ENCODE assay signal across 21 cellular contexts in the genomic region with DNA sequence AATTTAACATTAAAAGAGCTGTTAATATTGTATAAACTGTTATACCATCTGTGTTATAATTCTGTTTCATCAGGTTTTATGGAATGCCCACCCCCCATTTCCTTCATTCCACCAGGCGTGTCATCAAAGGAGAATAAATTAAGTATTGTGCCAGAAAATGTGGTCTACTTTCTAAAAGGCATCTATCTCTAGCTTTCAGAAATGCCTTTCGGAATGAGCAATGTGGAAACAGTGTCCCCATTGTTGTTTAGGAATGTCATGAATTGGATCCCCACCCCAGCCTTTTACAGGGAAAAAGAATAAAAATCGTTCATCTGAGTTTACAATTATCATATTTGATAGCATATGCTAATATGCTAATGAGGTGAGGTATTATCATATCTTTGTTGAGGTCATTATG. TPM values are rescaled to one million over a fixed set of nuclear protein-coding genes. Genes with fewer than 3 reads are reported as not detected.
"Had no signal": no experiment of that assay in that cellular context is flagged by ENCODE, and none has a peak within 500 bp of the region (broad histone marks: within the 10 kb centered on the region; RNA-seq: fewer than 3 reads in every experiment).

No MANE protein-coding gene starts in this region.

- H3K36me3 ChIP-seq: lower lobe of right lung, stomach, upper lobe of right lung had no signal

- H3K9ac ChIP-seq: parathyroid adenoma had no signal

- H3K4me3 Mint-ChIP-seq: activated B cell treated with CpG ODN at 0.5 μM for 24 hours; activated CD4-positive, alpha-beta T cell treated with anti-CD3 and anti-CD28 coated beads, Interleukin-2, amount 10 ng/mL, durations not matched to agents 24 days and 14 days; activated CD8-positive, alpha-beta T cell treated with anti-CD3 and anti-CD28 coated beads, Interleukin-2, amount 10 ng/mL, durations not matched to agents 7 days and 5 days; activated naive CD8-positive, alpha-beta T cell treated with anti-CD3 and anti-CD28 coated beads for 36 hours; central memory CD8-positive, alpha-beta T cell had no signal

- ATAC-seq: activated CD8-positive, alpha-beta T cell treated with anti-CD3 and anti-CD28 coated beads, Interleukin-2, amount 10 ng/mL, durations not matched to agents 7 days and 5 days; foreskin keratinocyte; left cardiac atrium; lower lobe of right lung; upper lobe of right lung had no signal

- H3K27ac Mint-ChIP-seq: activated B cell treated with CpG ODN at 0.5 μM for 24 hours; activated CD4-positive, alpha-beta T cell treated with anti-CD3 and anti-CD28 coated beads, Interleukin-2, amount 10 ng/mL, durations not matched to agents 24 days and 14 days; activated CD8-positive, alpha-beta T cell treated with anti-CD3 and anti-CD28 coated beads, Interleukin-2, amount 10 ng/mL, durations not matched to agents 7 days and 5 days; activated naive CD8-positive, alpha-beta T cell treated with anti-CD3 and anti-CD28 coated beads for 36 hours had no signal

- H3K4me1 ChIP-seq: foreskin keratinocyte, lower lobe of right lung, parathyroid adenoma, stomach, testis, upper lobe of right lung had no signal

- H3K9me3 Mint-ChIP-seq: activated B cell treated with CpG ODN at 0.5 μM for 24 hours; activated CD4-positive, alpha-beta T cell treated with anti-CD3 and anti-CD28 coated beads, Interleukin-2, amount 10 ng/mL, durations not matched to agents 24 days and 14 days; activated naive CD8-positive, alpha-beta T cell treated with anti-CD3 and anti-CD28 coated beads for 36 hours; brain; central memory CD8-positive, alpha-beta T cell had no signal

- H3K4me1 Mint-ChIP-seq: activated B cell treated with CpG ODN at 0.5 μM for 24 hours; central memory CD8-positive, alpha-beta T cell had no signal

- H3K9me3 ChIP-seq: lower lobe of right lung, stomach, testis, upper lobe of right lung had no signal

- H3K27me3 ChIP-seq: testis, upper lobe of right lung had no signal

- H3K27ac ChIP-seq: coronary artery, foreskin keratinocyte, lower lobe of right lung, parathyroid adenoma, stomach, testis, upper lobe of right lung had no signal

- DNase-seq: activated B cell treated with CpG ODN at 0.5 μM for 24 hours; activated CD4-positive, alpha-beta T cell treated with anti-CD3 and anti-CD28 coated beads, Interleukin-2, amount 10 ng/mL, durations not matched to agents 24 days and 14 days; activated CD8-positive, alpha-beta T cell treated with anti-CD3 and anti-CD28 coated beads, Interleukin-2, amount 10 ng/mL, durations not matched to agents 7 days and 5 days; activated gamma-delta T cell treated with Interleukin-2 at 50 U/mL for 16 hours; activated naive CD8-positive, alpha-beta T cell treated with anti-CD3 and anti-CD28 coated beads for 36 hours; amygdala; effector CD4-positive, alpha-beta T cell; foreskin keratinocyte; left cardiac atrium; lower lobe of right lung; midbrain; stimulated activated CD4-positive, alpha-beta T cell treated with anti-CD3 and anti-CD28 coated beads, Interleukin-12 subunit alpha, Interleukin-12 subunit beta, amount 100 ng/mL, for 4 hours; stimulated activated CD4-positive, alpha-beta T cell treated with anti-CD3 and anti-CD28 coated beads, Interleukin-2, amount 100 ng/mL, for 24 hours; stomach; T-helper 2 cell; testis; upper lobe of right lung had no signal

- H3K36me3 Mint-ChIP-seq: activated naive CD8-positive, alpha-beta T cell treated with anti-CD3 and anti-CD28 coated beads for 36 hours; brain had no signal

- H3K4me3 ChIP-seq: coronary artery, lower lobe of right lung, stomach, testis, upper lobe of right lung had no signal

RNA-seq across cellular contexts. Expression of gene CCDC160, which starts 56.4 kb away (rescaled TPM):
- total RNA-seq: activated B cell treated with CpG ODN at 0.5 μM for 24 hours; activated CD4-positive, alpha-beta T cell treated with anti-CD3 and anti-CD28 coated beads, Interleukin-2, amount 10 ng/mL, durations not matched to agents 24 days and 14 days; activated CD8-positive, alpha-beta T cell treated with anti-CD3 and anti-CD28 coated beads, Interleukin-2, amount 10 ng/mL, durations not matched to agents 7 days and 5 days; foreskin keratinocyte; left cardiac atrium; upper lobe of right lung had no signal
